ENCODE assay signal across 16 cellular contexts in genomic region chr9:137054932-137055384, GRCh38. TPM values are rescaled to one million over a fixed set of nuclear protein-coding genes. Genes with fewer than 3 reads are reported as not detected.
A peak's percentile ranks its signal among the peaks of the same experiment; 100 is the strongest.
DNase-seq lines count a peak whose midpoint lies in the region; ATAC-seq and TF ChIP-seq lines count a peak whose summit lies in the region.
"Had no signal": no experiment of that assay in that cellular context is flagged by ENCODE, and none has a peak within 500 bp of the region (broad histone marks: within the 10 kb centered on the region; RNA-seq: fewer than 3 reads in every experiment).

No MANE protein-coding gene starts in this region.

- H3K27me3 Mint-ChIP-seq in nephron (ENCODE audit: low read depth) = peaks cover 68% of the 10 kb centered on the region

- no peak for DNase-seq in Right ventricle myocardium inferior (ENCODE audit: missing footprints)
- no peak for DNase-seq in cardiac septum (ENCODE audit: low spot score)
- DNase-seq in heart right ventricle = peak in 1 of 2 donors; percentile 43
- DNase-seq in D341Med (ENCODE audit: low spot score) = no peak
- no peak for DNase-seq in NCI-H446 (lab: John Stamatoyannopoulos, UW)
- DNase-seq in effector CD8-positive, alpha-beta T cell (lab: John Stamatoyannopoulos, UW) = no peak
- no peak for DNase-seq in HT-29 (ENCODE audit: low spot score)
- DNase-seq: activated CD4-positive, alpha-beta T cell treated with anti-CD3 and anti-CD28 coated beads, Interleukin-2, amount 50 U/mL, for 1 hour; GOT3; NCI-H526 treated with DMSO at 0.1 percent for 48 hours; stimulated activated naive CD4-positive, alpha-beta T cell treated with Interleukin-2 at 50 U/mL for 16 hours had no signal

- peaks cover 6 to 56% (median 36%) of the 10 kb centered on the region in 7 donors for H3K27me3 ChIP-seq in heart right ventricle

- peak overlapping the region in 1 of 10 donors; percentile 55 for H3K4me3 ChIP-seq in heart right ventricle

- peak; percentile 1 for ATAC-seq in Right ventricle myocardium inferior
- peak; percentile 4 to 26 (median 10) for ATAC-seq in heart right ventricle

- peak overlapping the region in 1 of 3 experiments; percentile 36 for H3K4me3 Mint-ChIP-seq in nephron
- H3K4me3 Mint-ChIP-seq: activated T-helper 1 cell treated with anti-CD3 and anti-CD28 coated beads, Interleukin-12 subunit alpha, Interleukin-12 subunit beta, Interleukin-2, Interleukin-4 antibody, amounts not matched to agents 30 ng/mL and 10 ng/mL and 1 ng/mL, durations not matched to agents 14 hours and 24 hours and 36 hours; dendritic cell treated with granulocyte-macrophage colony-stimulating factor and Interleukin-4, amounts not matched to agents 40 ng/mL and 50 ng/mL, for 4 days had no signal

- intact Hi-C loops in Right ventricle myocardium inferior (cut with DNase I) (no loop called here), cardiac septum (cut with DNase I) (no loop called here), heart right ventricle (cut with DNase I) (no loop called here)

- no peaks in the 10 kb centered on the region for H3K9me3 ChIP-seq in heart right ventricle

- H3K27ac Mint-ChIP-seq in nephron = peak overlapping the region in 2 of 3 experiments; percentile 87 to 93
- H3K27ac Mint-ChIP-seq: activated T-helper 1 cell treated with anti-CD3 and anti-CD28 coated beads, Interleukin-12 subunit alpha, Interleukin-12 subunit beta, Interleukin-2, Interleukin-4 antibody, amounts not matched to agents 30 ng/mL and 10 ng/mL and 1 ng/mL, durations not matched to agents 14 hours and 24 hours and 36 hours; dendritic cell treated with granulocyte-macrophage colony-stimulating factor and Interleukin-4, amounts not matched to agents 40 ng/mL and 50 ng/mL, for 4 days had no signal

- WGBS in heart right ventricle, 2 donors = 63% methylated on average over 17 of the region's 17 CpGs

- peaks cover 25% of the 10 kb centered on the region for H3K4me1 Mint-ChIP-seq in nephron

- no peaks in the 10 kb centered on the region for H3K36me3 Mint-ChIP-seq in nephron (ENCODE audit: low read depth)

- TF ChIP-seq CTCF in heart right ventricle (IDR thresholded peaks at IDR 0.05) (no peak), nephron (IDR thresholded peaks at IDR 0.05; ENCODE audit: unreplicated experiment in 3 of 3) (no peak)

- no peaks in the 10 kb centered on the region for H3K9me3 Mint-ChIP-seq in nephron
- H3K9me3 Mint-ChIP-seq: activated T-helper 1 cell treated with anti-CD3 and anti-CD28 coated beads, Interleukin-12 subunit alpha, Interleukin-12 subunit beta, Interleukin-2, Interleukin-4 antibody, amounts not matched to agents 30 ng/mL and 10 ng/mL and 1 ng/mL, durations not matched to agents 14 hours and 24 hours and 36 hours; dendritic cell treated with granulocyte-macrophage colony-stimulating factor and Interleukin-4, amounts not matched to agents 40 ng/mL and 50 ng/mL, for 4 days had no signal

- H3K36me3 ChIP-seq in heart right ventricle = no peaks in the 10 kb centered on the region

- peaks cover 30 to 50% (median 41%) of the 10 kb centered on the region in 9 donors for H3K4me1 ChIP-seq in heart right ventricle

- H3K27ac ChIP-seq in heart right ventricle = peak overlapping the region; percentile 14 to 93 (median 85)

RNA-seq across cellular contexts. Expression of gene ENTPD2, which starts 1.1 kb away (rescaled TPM):
- total RNA-seq in Right ventricle myocardium inferior (2.7 TPM), cardiac septum (0.92 TPM), heart right ventricle (1 to 10 TPM in 8 of 10 donors, under 1 TPM in 2; 0.32 to 2.5 (median 1.6) TPM)
- 1 to 10 TPM in 1 of 2 donors, under 1 TPM in 1; 0.96 to 3.3 TPM for polyA plus RNA-seq in heart right ventricle
- 2.5 and 2.7 TPM in 2 replicates for total RNA-seq in HT-29 (2014; rRNA removed; shearing (Covaris generic))
- total RNA-seq: activated T-helper 1 cell treated with anti-CD3 and anti-CD28 coated beads, Interleukin-12 subunit alpha, Interleukin-12 subunit beta, Interleukin-2, Interleukin-4 antibody, amounts not matched to agents 30 ng/mL and 10 ng/mL and 1 ng/mL, durations not matched to agents 14 hours and 24 hours and 36 hours; T-helper 2 cell treated with Interferon-gamma antibody and Interleukin-4, amounts not matched to agents 100 ng/mL and 5 ng/mL, for 36 hours had no signal

RNA-seq across cellular contexts. Expression of gene NPDC1, which starts 9.0 kb away (rescaled TPM):
- total RNA-seq in Right ventricle myocardium inferior (69.0 TPM), cardiac septum (96.4 TPM), heart right ventricle (10 to 100 TPM; 29.1 to 74.3 (median 52.6) TPM)
- 100 to 1,000 TPM in 1 of 2 donors, 10 to 100 TPM in 1; 74.2 to 153 TPM for polyA plus RNA-seq in heart right ventricle
- total RNA-seq in HT-29 (2014; rRNA removed; shearing (Covaris generic)) = 59.9 and 84.3 TPM in 2 replicates

RNA-seq across cellular contexts. Expression of gene SAPCD2, which starts 15.4 kb away (rescaled TPM):
- total RNA-seq in Right ventricle myocardium inferior = 0.22 TPM
- total RNA-seq in cardiac septum = 0.11 TPM
- total RNA-seq in heart right ventricle = 1 to 10 TPM in 1 of 10 donors, under 1 TPM in 8, not detected in 1; 0.06 to 1.1 (median 0.11) TPM
- under 1 TPM; 0.15 to 0.23 TPM for polyA plus RNA-seq in heart right ventricle
- 217 and 239 TPM in 2 replicates for total RNA-seq in HT-29 (2014; rRNA removed; shearing (Covaris generic))

RNA-seq across cellular contexts. Expression of gene UAP1L1, which starts 22.4 kb away (rescaled TPM):
- 13.6 TPM for total RNA-seq in Right ventricle myocardium inferior
- total RNA-seq in cardiac septum = 6.5 TPM
- total RNA-seq in heart right ventricle = 10 to 100 TPM in 4 of 10 donors, 1 to 10 TPM in 6; 6.0 to 16.5 (median 8.5) TPM
- 10 to 100 TPM in 1 of 2 donors, 1 to 10 TPM in 1; 3.4 to 24.3 TPM for polyA plus RNA-seq in heart right ventricle
- total RNA-seq in HT-29 (2014; rRNA removed; shearing (Covaris generic)) = 3.7 and 5.3 TPM in 2 replicates

RNA-seq across cellular contexts. Expression of gene FUT7, which starts 23.1 kb away (rescaled TPM):
- total RNA-seq in Right ventricle myocardium inferior = 0.11 TPM
- total RNA-seq in cardiac septum = 0.22 TPM
- total RNA-seq in heart right ventricle = under 1 TPM in 5 of 10 donors, not detected in 5; 0.13 to 0.30 (median 0.15) TPM
- under 1 TPM; 0.07 to 0.15 TPM for polyA plus RNA-seq in heart right ventricle
- 0.36 and 0.42 TPM in 2 replicates for total RNA-seq in HT-29 (2014; rRNA removed; shearing (Covaris generic))
- total RNA-seq: myocyte had no signal

Comparison
In these comparisons a context has a peak if more than half of its experiments do, and no peak if none do; other contexts are left out.
1. RNA of gene SAPCD2, which starts 15.4 kb away (total RNA-seq): 217 to 239 TPM in HT-29; 0.22 TPM in Right ventricle myocardium inferior (single experiment), 0.06 to 1.1 TPM in heart right ventricle and 0.11 TPM in cardiac septum (single experiment); every median in the first group is over 100 times any median in the second.